ENCODE assay signal across 16 cellular contexts in genomic region chr1:28322209-28322608, GRCh38. TPM values are rescaled to one million over a fixed set of nuclear protein-coding genes. Genes with fewer than 3 reads are reported as not detected.
DNase-seq lines count a peak whose midpoint lies in the region; ATAC-seq, FAIRE-seq and TF ChIP-seq lines count a peak whose summit lies in the region.
"Had no signal": no experiment of that assay in that cellular context is flagged by ENCODE, and none has a peak within 500 bp of the region (broad histone marks: within the 10 kb centered on the region; RNA-seq: fewer than 3 reads in every experiment).

No MANE protein-coding gene starts in this region.

- no peak overlapping the region for H3K4me2 ChIP-seq in GM12878 (ENCODE audit: control insufficient read depth, insufficient read depth)
- H3K4me2 ChIP-seq: SK-N-SH had no signal

- CTCF ChIA-PET in GM12878 (lab: Yijun Ruan, JAX), result interaction anchor here (1.1 to 1.4 kb wide), 2 partner anchors 46 to 73 kb away, joined by 3 to 6 read pairs; no protein-coding TSS in a partner anchor

- no peaks in the 10 kb centered on the region for H3K36me3 Mint-ChIP-seq in nephron (ENCODE audit: low read depth)
- no peaks in the 10 kb centered on the region for H3K36me3 Mint-ChIP-seq in activated T-helper 1 cell treated with anti-CD3 and anti-CD28 coated beads, Interleukin-12 subunit alpha, Interleukin-12 subunit beta, Interleukin-2, Interleukin-4 antibody, amounts not matched to agents 30 ng/mL and 10 ng/mL and 1 ng/mL, durations not matched to agents 14 hours and 24 hours and 36 hours (ENCODE audit: low read depth)

- H3K9me3 Mint-ChIP-seq in nephron, result no peaks in the 10 kb centered on the region
- H3K9me3 Mint-ChIP-seq in activated T-helper 1 cell treated with anti-CD3 and anti-CD28 coated beads, Interleukin-12 subunit alpha, Interleukin-12 subunit beta, Interleukin-2, Interleukin-4 antibody, amounts not matched to agents 30 ng/mL and 10 ng/mL and 1 ng/mL, durations not matched to agents 14 hours and 24 hours and 36 hours, result no peaks in the 10 kb centered on the region
- H3K9me3 Mint-ChIP-seq: activated T-cell treated with anti-CD3 and anti-CD28 coated beads, Interleukin-2, amount 50 U/mL, for 4 hours had no signal

- H3K79me2 ChIP-seq in GM12878 (ENCODE audit: control insufficient read depth, insufficient read depth, low read length), result no peaks in the 10 kb centered on the region

- DNase-seq in NCI-H1105 treated with DMSO at 0.1 percent for 48 hours (lab: John Stamatoyannopoulos, UW), result peak; percentile 21
- no peak for DNase-seq in NCI-H1105 (lab: John Stamatoyannopoulos, UW)
- DNase-seq in GM12878 (ENCODE audit: low read depth, low spot score), result peak; percentile 48
- no peak for DNase-seq in activated T-helper 1 cell treated with anti-CD3 and anti-CD28 coated beads, Interleukin-12 subunit alpha, Interleukin-12 subunit beta, Interleukin-2, Interleukin-4 antibody, amounts not matched to agents 30 ng/mL and 10 ng/mL and 1 ng/mL, durations not matched to agents 14 hours and 24 hours and 36 hours (ENCODE audit: low spot score)
- no peak for DNase-seq in middle frontal gyrus (ENCODE audit: extremely low spot score, low spot score)
- DNase-seq in stimulated activated naive CD4-positive, alpha-beta T cell (lab: John Stamatoyannopoulos, UW), result no peak
- DNase-seq: activated T-cell treated with anti-CD3 and anti-CD28 coated beads, Interleukin-2, amount 50 U/mL, for 4 hours; DMS53; effector CD8-positive, alpha-beta T cell; gastrocnemius medialis; left lung; MV-4-11; SK-N-SH had no signal

- RAD21 ChIA-PET in GM12878 (lab: Charles Lee; ENCODE audit: unreplicated experiment), result interaction anchor here (1.6 kb wide), 1 partner anchor 32 kb away, joined by 5 read pairs; no protein-coding TSS in a partner anchor

- H3K27me3 Mint-ChIP-seq in nephron (ENCODE audit: low read depth), result no peaks in the 10 kb centered on the region
- peaks cover 5% of the 10 kb centered on the region for H3K27me3 Mint-ChIP-seq in activated T-helper 1 cell treated with anti-CD3 and anti-CD28 coated beads, Interleukin-12 subunit alpha, Interleukin-12 subunit beta, Interleukin-2, Interleukin-4 antibody, amounts not matched to agents 30 ng/mL and 10 ng/mL and 1 ng/mL, durations not matched to agents 14 hours and 24 hours and 36 hours (ENCODE audit: insufficient read depth)

- SMC1A ChIA-PET in GM12878 (lab: Charles Lee; ENCODE audit: uncharacterized antibody, unreplicated experiment), result interaction anchor here (0.7 to 1.7 kb wide), 3 partner anchors 9 to 73 kb away, joined by 3 to 7 read pairs (median 3); no protein-coding TSS in a partner anchor

- no peak for TF ChIP-seq RAD21 in GM12878 (IDR thresholded peaks at IDR 0.05; ENCODE audit: insufficient read depth, low read depth, low read length)

- no peaks in the 10 kb centered on the region for H3K4me1 Mint-ChIP-seq in nephron
- no peaks in the 10 kb centered on the region for H3K4me1 Mint-ChIP-seq in activated T-helper 1 cell treated with anti-CD3 and anti-CD28 coated beads, Interleukin-12 subunit alpha, Interleukin-12 subunit beta, Interleukin-2, Interleukin-4 antibody, amounts not matched to agents 30 ng/mL and 10 ng/mL and 1 ng/mL, durations not matched to agents 14 hours and 24 hours and 36 hours (ENCODE audit: low read depth)

- in situ Hi-C loops in GM12878 (cut with MboI), result no loop called here

- ATAC-seq in HG03159 (IDR thresholded peaks at IDR 0.05; ENCODE audit: unreplicated experiment) (peak; percentile 58), GM12878 (peak; percentile 81)
- ATAC-seq: activated T-cell treated with anti-CD3 and anti-CD28 coated beads, Interleukin-2, amount 50 U/mL, for 4 hours; gastrocnemius medialis; left lung had no signal

- no peak overlapping the region for H3K4me3 ChIP-seq in GM12878
- H3K4me3 ChIP-seq: gastrocnemius medialis, left lung had no signal

- H3K27ac ChIP-seq in GM12878 (ENCODE audit: control insufficient read depth, insufficient read depth), result no peak overlapping the region
- H3K27ac ChIP-seq: gastrocnemius medialis, left lung had no signal

- TF ChIP-seq EP300 in GM12878 (IDR thresholded peaks at IDR 0.05; ENCODE audit: borderline replicate concordance in 1 of 2, control insufficient read depth in 1 of 2, low read depth in 2 of 2, low read length in 2 of 2), result no peak

- TF ChIP-seq CTCF in GM12878 (IDR thresholded peaks at IDR 0.05 in 2 of 3, conservative IDR thresholded peaks at IDR 0.05 in 1 of 3; ENCODE audit: control insufficient read depth in 2 of 3, extremely low read depth in 1 of 3, insufficient read depth in 1 of 3, low read depth in 3 of 3, low read length in 3 of 3) (no peak), nephron (IDR thresholded peaks at IDR 0.05; ENCODE audit: unreplicated experiment in 3 of 3) (no peak)

- POLR2A ChIA-PET in GM12878 (lab: Charles Lee), result interaction anchor here (0.6 kb wide), 2 partner anchors 15 to 321 kb away, joined by 3 read pairs; no protein-coding TSS in a partner anchor

- no peaks in the 10 kb centered on the region for H4K20me1 ChIP-seq in GM12878 (ENCODE audit: control insufficient read depth, insufficient read depth)

- no peak for TF ChIP-seq POLR2A in GM12878 (IDR thresholded peaks at IDR 0.05; ENCODE audit: low read depth, low read length)

- H3K9me3 ChIP-seq in GM12878 (replicated peaks; ENCODE audit: control insufficient read depth, insufficient read depth, low read length), result no peaks in the 10 kb centered on the region
- H3K9me3 ChIP-seq: gastrocnemius medialis, left lung, SK-N-SH had no signal

- 70% methylated on average over 3 of the region's 3 CpGs for WGBS in GM12878 (ENCODE audit: insufficient coverage, insufficient replicate concordance, low lambda C conversion rate, missing lambda C conversion rate)

- H3K4me1 ChIP-seq in GM12878 (ENCODE audit: control insufficient read depth, insufficient read depth, low read length), result 0 out of 2 replicates have a peak, but pooled peaks cover 2% of the 10 kb centered on the region
- H3K4me1 ChIP-seq: gastrocnemius medialis had no signal

- H2AFZ ChIP-seq in GM12878 (ENCODE audit: control insufficient read depth, low read depth, low read length), result no peak overlapping the region

- no peaks in the 10 kb centered on the region for H3K27me3 ChIP-seq in GM12878 (replicated peaks in 1 of 2; ENCODE audit: control insufficient read depth in 2 of 2, insufficient read depth in 2 of 2, low read length in 1 of 2)
- H3K27me3 ChIP-seq: gastrocnemius medialis had no signal

- H3K4me3 Mint-ChIP-seq in nephron, result no peak overlapping the region
- H3K4me3 Mint-ChIP-seq in activated T-helper 1 cell treated with anti-CD3 and anti-CD28 coated beads, Interleukin-12 subunit alpha, Interleukin-12 subunit beta, Interleukin-2, Interleukin-4 antibody, amounts not matched to agents 30 ng/mL and 10 ng/mL and 1 ng/mL, durations not matched to agents 14 hours and 24 hours and 36 hours, result no peak overlapping the region
- H3K4me3 Mint-ChIP-seq: activated T-cell treated with anti-CD3 and anti-CD28 coated beads, Interleukin-2, amount 50 U/mL, for 4 hours had no signal

- H3K9ac ChIP-seq in GM12878 (ENCODE audit: control insufficient read depth, insufficient read depth, low read length), result no peak overlapping the region
- H3K9ac ChIP-seq: SK-N-SH had no signal

- intact Hi-C loops in GM12878 (cut with micrococcal nuclease; ENCODE audit: unreplicated experiment), result no loop called here
- intact Hi-C loops in activated T-helper 1 cell treated with anti-CD3 and anti-CD28 coated beads, Interleukin-12 subunit alpha, Interleukin-12 subunit beta, Interleukin-2, Interleukin-4 antibody, amounts not matched to agents 30 ng/mL and 10 ng/mL and 1 ng/mL, durations not matched to agents 14 hours and 24 hours and 36 hours (cut with micrococcal nuclease), result no loop called here

- peak overlapping the region; percentile 35 to 88 (median 82) for H3K27ac Mint-ChIP-seq in nephron
- no peak overlapping the region for H3K27ac Mint-ChIP-seq in activated T-helper 1 cell treated with anti-CD3 and anti-CD28 coated beads, Interleukin-12 subunit alpha, Interleukin-12 subunit beta, Interleukin-2, Interleukin-4 antibody, amounts not matched to agents 30 ng/mL and 10 ng/mL and 1 ng/mL, durations not matched to agents 14 hours and 24 hours and 36 hours

- FAIRE-seq in GM12878 (lab: Jason Lieb, UNC), result no peak
- FAIRE-seq: A204.1 had no signal

- no peaks in the 10 kb centered on the region for H3K36me3 ChIP-seq in GM12878 (ENCODE audit: control insufficient read depth in 2 of 2, insufficient read depth in 2 of 2, low read length in 1 of 2)
- H3K36me3 ChIP-seq: gastrocnemius medialis, left lung had no signal

- no TSS peak for BruUV-seq in GM12878 (replicated peaks; lab: Mats Ljungman, UMichigan)

RNA-seq across cellular contexts. Expression of gene MED18, which starts 6.6 kb away (rescaled TPM):
- total RNA-seq in GM12878 (2013; cell fraction: nucleolus; rRNA removed), result 9.5 and 11.8 TPM in 2 replicates
- 24.1 and 24.9 TPM in 2 replicates for total RNA-seq in GM12878 (2014; rRNA removed)
- 21.2 and 23.9 TPM in 2 replicates for total RNA-seq in GM12878 (2014; rRNA removed; fragmentation: Illumina TruSeq; extraction: Trizol)
- 19.3 and 21.9 TPM in 2 replicates for total RNA-seq in GM12878 (2021)
- polyA plus RNA-seq in GM12878 (2011; ENCODE audit: low read depth), result 14.2 TPM
- polyA plus RNA-seq in GM12878 (2011; rRNA removed), result 42.2 and 45.7 TPM in 2 replicates
- polyA plus RNA-seq in GM12878 (2011; cell fraction: cytosol; rRNA removed), result 58.9 and 63.9 TPM in 2 replicates
- 44.0 and 46.6 TPM in 2 replicates for polyA plus RNA-seq in GM12878 (2011; cell fraction: nucleus; rRNA removed)
- 15.1 and 20.4 TPM in 2 replicates for polyA plus RNA-seq in GM12878 (2012)
- polyA plus RNA-seq in GM12878 (2014; fragmentation: Illumina TruSeq; extraction: Trizol), result 28.1 and 33.5 TPM in 2 replicates
- 10 to 100 TPM; 31.3 to 33.3 TPM for polyA plus RNA-seq in GM12878 (2014; fragmentation: Nextera tagmentation; extraction: Ambion mirVana)
- 20.9 and 22.1 TPM in 2 replicates for polyA plus RNA-seq in GM12878 (2014; rRNA removed)
- 10 to 100 TPM; 23.1 to 25.7 TPM for polyA plus RNA-seq in GM12878 (2016; fragmentation: Nextera tagmentation; extraction: Ambion mirVana)
- 132 and 144 TPM in 2 replicates for polyA minus RNA-seq in GM12878 (2011; rRNA and poly(A)+ RNA removed)
- 21.4 and 21.5 TPM in 2 replicates for polyA minus RNA-seq in GM12878 (2011; cell fraction: cytosol; rRNA and poly(A)+ RNA removed)
- 8.7 and 12.5 TPM in 2 replicates for polyA minus RNA-seq in GM12878 (2011; cell fraction: nucleus; rRNA and poly(A)+ RNA removed)
- total RNA-seq in activated T-helper 1 cell treated with anti-CD3 and anti-CD28 coated beads, Interleukin-12 subunit alpha, Interleukin-12 subunit beta, Interleukin-2, Interleukin-4 antibody, amounts not matched to agents 30 ng/mL and 10 ng/mL and 1 ng/mL, durations not matched to agents 14 hours and 24 hours and 36 hours, result 19.5 and 21.5 TPM in 2 replicates

RNA-seq across cellular contexts. Expression of gene PHACTR4, which starts 47.3 kb away (rescaled TPM):
- total RNA-seq in GM12878 (2013; cell fraction: nucleolus; rRNA removed), result 25.2 and 26.3 TPM in 2 replicates
- total RNA-seq in GM12878 (2014; rRNA removed) (10.1 and 10.4 TPM in 2 replicates), GM12878 (2014; rRNA removed; fragmentation: Illumina TruSeq; extraction: Trizol) (12.4 and 13.1 TPM in 2 replicates), GM12878 (2021) (25.4 and 28.7 TPM in 2 replicates)
- 9.2 TPM for polyA plus RNA-seq in GM12878 (2011; ENCODE audit: low read depth)
- polyA plus RNA-seq in GM12878 (2011; rRNA removed) (9.1 and 10.4 TPM in 2 replicates), GM12878 (2014; fragmentation: Illumina TruSeq; extraction: Trizol) (34.2 and 37.7 TPM in 2 replicates), GM12878 (2014; fragmentation: Nextera tagmentation; extraction: Ambion mirVana) (1 to 10 TPM; 8.9 to 9.3 TPM), GM12878 (2014; rRNA removed) (12.5 and 12.9 TPM in 2 replicates), GM12878 (2016; fragmentation: Nextera tagmentation; extraction: Ambion mirVana) (10 to 100 TPM; 16.9 to 19.0 TPM)
- 9.5 and 16.4 TPM in 2 replicates for polyA plus RNA-seq in GM12878 (2011; cell fraction: cytosol; rRNA removed)
- polyA plus RNA-seq in GM12878 (2011; cell fraction: nucleus; rRNA removed), result 5.5 and 9.3 TPM in 2 replicates
- 11.5 and 13.2 TPM in 2 replicates for polyA plus RNA-seq in GM12878 (2012)
- 10.5 and 13.9 TPM in 2 replicates for polyA minus RNA-seq in GM12878 (2011; rRNA and poly(A)+ RNA removed)
- 6.4 and 7.0 TPM in 2 replicates for polyA minus RNA-seq in GM12878 (2011; cell fraction: cytosol; rRNA and poly(A)+ RNA removed)
- 3.9 and 5.2 TPM in 2 replicates for polyA minus RNA-seq in GM12878 (2011; cell fraction: nucleus; rRNA and poly(A)+ RNA removed)
- 28.9 and 31.8 TPM in 2 replicates for total RNA-seq in activated T-helper 1 cell treated with anti-CD3 and anti-CD28 coated beads, Interleukin-12 subunit alpha, Interleukin-12 subunit beta, Interleukin-2, Interleukin-4 antibody, amounts not matched to agents 30 ng/mL and 10 ng/mL and 1 ng/mL, durations not matched to agents 14 hours and 24 hours and 36 hours

Comparison
In these comparisons a context has a peak if more than half of its experiments do, and no peak if none do; other contexts are left out.
1. DNase-seq: peak in NCI-H1105 treated with DMSO at 0.1 percent for 48 hours (single experiment) and GM12878 (single experiment); none in NCI-H1105 (single experiment), activated T-helper 1 cell treated with anti-CD3 and anti-CD28 coated beads, Interleukin-12 subunit alpha, Interleukin-12 subunit beta, Interleukin-2, Interleukin-4 antibody, amounts not matched to agents 30 ng/mL and 10 ng/mL and 1 ng/mL, durations not matched to agents 14 hours and 24 hours and 36 hours (single experiment), middle frontal gyrus (single experiment) and stimulated activated naive CD4-positive, alpha-beta T cell (0 of 6).